29 cellular contexts compared by ENCODE assay signal in genomic region chrX:40346379-40346778, GRCh38.
"Had no signal": no experiment of that assay in that cellular context is flagged by ENCODE, and none has a peak within 500 bp of the region (broad histone marks: within the 10 kb centered on the region; RNA-seq: fewer than 3 reads in every experiment).

No MANE protein-coding gene starts in this region.

- H3K4me3 ChIP-seq: stomach, suprapubic skin, testis, thoracic aorta, thyroid gland, tibial artery, tibial nerve, transverse colon, upper lobe of left lung, upper lobe of right lung, uterus, vagina had no signal

- H3K9me3 ChIP-seq: suprapubic skin, testis, thoracic aorta, thyroid gland, tibial artery, tibial nerve, transverse colon, upper lobe of right lung had no signal

- H3K36me3 Mint-ChIP-seq: stimulated activated effector memory CD8-positive, alpha-beta T cell treated with anti-CD3 and anti-CD28 coated beads, Interleukin-12 subunit alpha, Interleukin-12 subunit beta, amount 100 ng/mL, for 72 hours; stimulated activated memory B cell treated with anti-CD40 and anti-IgM and Interleukin-4, amounts not matched to agents 10 μg/mL and 1 μg/mL and 100 μg/mL, for 72 hours; stimulated activated naive B cell treated with anti-CD40 and anti-IgM and Interleukin-4, amounts not matched to agents 10 μg/mL and 1 μg/mL and 100 μg/mL, for 72 hours; type B pancreatic cell had no signal

- H3K27ac Mint-ChIP-seq: stimulated activated effector memory CD8-positive, alpha-beta T cell treated with anti-CD3 and anti-CD28 coated beads, Interleukin-12 subunit alpha, Interleukin-12 subunit beta, amount 100 ng/mL, for 72 hours; stimulated activated memory B cell treated with anti-CD40 and anti-IgM and Interleukin-4, amounts not matched to agents 10 μg/mL and 1 μg/mL and 100 μg/mL, for 72 hours; stimulated activated naive B cell treated with anti-CD40 and anti-IgM and Interleukin-4, amounts not matched to agents 10 μg/mL and 1 μg/mL and 100 μg/mL, for 72 hours; stimulated activated naive CD8-positive, alpha-beta T cell treated with anti-CD3 and anti-CD28 coated beads, Interleukin-15, amount 100 ng/mL, for 72 hours; stimulated activated naive CD8-positive, alpha-beta T cell treated with anti-CD3 and anti-CD28 coated beads, Interleukin-15, Interleukin-2, amounts not matched to agents 100 ng/mL and 50 ng/mL, for 24 hours; type B pancreatic cell had no signal

- H3K4me1 Mint-ChIP-seq: stimulated activated effector memory CD8-positive, alpha-beta T cell treated with anti-CD3 and anti-CD28 coated beads, Interleukin-12 subunit alpha, Interleukin-12 subunit beta, amount 100 ng/mL, for 72 hours; stimulated activated memory B cell treated with anti-CD40 and anti-IgM and Interleukin-4, amounts not matched to agents 10 μg/mL and 1 μg/mL and 100 μg/mL, for 72 hours; stimulated activated naive B cell treated with anti-CD40 and anti-IgM and Interleukin-4, amounts not matched to agents 10 μg/mL and 1 μg/mL and 100 μg/mL, for 72 hours; stimulated activated naive CD8-positive, alpha-beta T cell treated with anti-CD3 and anti-CD28 coated beads, Interleukin-15, amount 100 ng/mL, for 72 hours had no signal

- H3K27me3 ChIP-seq: stomach, suprapubic skin, testis, thyroid gland, tibial artery, tibial nerve, transverse colon, upper lobe of left lung, upper lobe of right lung, uterus, vagina had no signal

- H3K36me3 ChIP-seq: stomach, suprapubic skin, thoracic aorta, thyroid gland, tibial artery, tibial nerve, transverse colon, upper lobe of left lung, upper lobe of right lung, uterus, vagina had no signal

- H3K4me1 ChIP-seq: stomach, suprapubic skin, testis, thyroid gland, tibial artery, tibial nerve, transverse colon, upper lobe of left lung, upper lobe of right lung, uterus, vagina had no signal

- H3K9me3 Mint-ChIP-seq: stimulated activated effector memory CD8-positive, alpha-beta T cell treated with anti-CD3 and anti-CD28 coated beads, Interleukin-12 subunit alpha, Interleukin-12 subunit beta, amount 100 ng/mL, for 72 hours; stimulated activated memory B cell treated with anti-CD40 and anti-IgM and Interleukin-4, amounts not matched to agents 10 μg/mL and 1 μg/mL and 100 μg/mL, for 72 hours; stimulated activated naive B cell treated with anti-CD40 and anti-IgM and Interleukin-4, amounts not matched to agents 10 μg/mL and 1 μg/mL and 100 μg/mL, for 72 hours; stimulated activated naive CD8-positive, alpha-beta T cell treated with anti-CD3 and anti-CD28 coated beads, Interleukin-15, amount 100 ng/mL, for 72 hours had no signal

- ATAC-seq: stimulated activated effector memory CD8-positive, alpha-beta T cell treated with anti-CD3 and anti-CD28 coated beads, Interleukin-12 subunit alpha, Interleukin-12 subunit beta, amount 100 ng/mL, for 72 hours; stimulated activated memory B cell treated with anti-CD40 and anti-IgM and Interleukin-4, amounts not matched to agents 10 μg/mL and 1 μg/mL and 100 μg/mL, for 72 hours; stimulated activated naive B cell treated with anti-CD40 and anti-IgM and Interleukin-4, amounts not matched to agents 10 μg/mL and 1 μg/mL and 100 μg/mL, for 72 hours; stimulated activated naive CD8-positive, alpha-beta T cell treated with anti-CD3 and anti-CD28 coated beads, Interleukin-15, amount 100 ng/mL, for 72 hours; stimulated activated naive CD8-positive, alpha-beta T cell treated with anti-CD3 and anti-CD28 coated beads, Interleukin-15, Interleukin-2, amounts not matched to agents 100 U/mL and 50 U/mL, for 24 hours; upper lobe of right lung had no signal

- H3K27me3 Mint-ChIP-seq: stimulated activated naive B cell treated with anti-CD40 and anti-IgM and Interleukin-4, amounts not matched to agents 10 μg/mL and 1 μg/mL and 100 μg/mL, for 72 hours; stimulated activated naive CD8-positive, alpha-beta T cell treated with anti-CD3 and anti-CD28 coated beads, Interleukin-15, amount 100 ng/mL, for 72 hours; stimulated activated naive CD8-positive, alpha-beta T cell treated with anti-CD3 and anti-CD28 coated beads, Interleukin-15, Interleukin-2, amounts not matched to agents 100 ng/mL and 50 ng/mL, for 24 hours; type B pancreatic cell had no signal

- FAIRE-seq: urothelium cell line had no signal

- H3K4me3 Mint-ChIP-seq: stimulated activated effector memory CD8-positive, alpha-beta T cell treated with anti-CD3 and anti-CD28 coated beads, Interleukin-12 subunit alpha, Interleukin-12 subunit beta, amount 100 ng/mL, for 72 hours; stimulated activated memory B cell treated with anti-CD40 and anti-IgM and Interleukin-4, amounts not matched to agents 10 μg/mL and 1 μg/mL and 100 μg/mL, for 72 hours; stimulated activated naive B cell treated with anti-CD40 and anti-IgM and Interleukin-4, amounts not matched to agents 10 μg/mL and 1 μg/mL and 100 μg/mL, for 72 hours; stimulated activated naive CD8-positive, alpha-beta T cell treated with anti-CD3 and anti-CD28 coated beads, Interleukin-15, amount 100 ng/mL, for 72 hours; stimulated activated naive CD8-positive, alpha-beta T cell treated with anti-CD3 and anti-CD28 coated beads, Interleukin-15, Interleukin-2, amounts not matched to agents 100 ng/mL and 50 ng/mL, for 24 hours; type B pancreatic cell had no signal

- DNase-seq: stimulated activated CD4-positive, alpha-beta T cell treated with anti-CD3 and anti-CD28 coated beads, Interleukin-2, amount 100 ng/mL, for 48 hours; stimulated activated CD4-positive, alpha-beta T cell treated with anti-CD3 and anti-CD28 coated beads, Interleukin-4, amount 100 ng/mL, for 1 hour; stimulated activated CD4-positive, alpha-beta T cell treated with anti-CD3 and anti-CD28 coated beads, Interleukin-4, amount 100 ng/mL, for 24 hours; stimulated activated CD4-positive, alpha-beta T cell treated with anti-CD3 and anti-CD28 coated beads, Interleukin-4, amount 100 ng/mL, for 4 hours; stimulated activated CD8-positive, alpha-beta memory T cell treated with anti-CD3 and anti-CD28 coated beads, Interleukin-4, amount 100 ng/mL, for 48 hours; stimulated activated naive B cell treated with anti-CD40 and anti-IgM and Interleukin-4, amounts not matched to agents 10 μg/mL and 1 μg/mL and 100 μg/mL, for 72 hours; stimulated activated naive CD4-positive, alpha-beta T cell; stimulated activated naive CD4-positive, alpha-beta T cell treated with Interleukin-2 at 50 U/mL for 16 hours; stimulated activated naive CD8-positive, alpha-beta T cell treated with anti-CD3 and anti-CD28 coated beads, Interleukin-15, amount 100 ng/mL, for 72 hours; stimulated activated naive CD8-positive, alpha-beta T cell treated with anti-CD3 and anti-CD28 coated beads, Interleukin-15, Interleukin-2, amounts not matched to agents 100 U/mL and 50 U/mL, for 24 hours; stomach; substantia nigra; testis; thyroid gland; tibial artery; transverse colon; trophoblast cell; upper lobe of left lung; upper lobe of right lung; uterus had no signal

- H3K27ac ChIP-seq: stomach, suprapubic skin, testis, thoracic aorta, thyroid gland, tibial artery, tibial nerve, transverse colon, upper lobe of left lung, upper lobe of right lung, uterus, vagina had no signal
